ENCODE assay signal across 32 cellular contexts in genomic region chr18:37582306-37582705, GRCh38. TPM values are rescaled to one million over a fixed set of nuclear protein-coding genes. Genes with fewer than 3 reads are reported as not detected.
"Had no signal": no experiment of that assay in that cellular context is flagged by ENCODE, and none has a peak within 500 bp of the region (broad histone marks: within the 10 kb centered on the region; RNA-seq: fewer than 3 reads in every experiment).

No MANE protein-coding gene starts in this region.

- DNase-seq: activated CD4-positive, alpha-beta T cell treated with anti-CD3 and anti-CD28 coated beads, Interleukin-2, amount 10 ng/mL, durations not matched to agents 24 days and 14 days; activated CD4-positive, alpha-beta T cell treated with anti-CD3 and anti-CD28 coated beads, Interleukin-2, amount 50 U/mL, for 4 hours; activated CD8-positive, alpha-beta T cell treated with anti-CD3 and anti-CD28 coated beads for 36 hours; activated effector memory CD4-positive, alpha-beta T cell treated with anti-CD3 and anti-CD28 coated beads, Interleukin-2, amount 50 U/mL, for 16 hours; activated naive CD4-positive, alpha-beta T cell; activated naive CD8-positive, alpha-beta T cell treated with anti-CD3 and anti-CD28 coated beads, Interleukin-2, amount 10 ng/mL, durations not matched to agents 7 days and 5 days; activated T-cell treated with anti-CD3 and anti-CD28 coated beads, Interleukin-2, amount 50 U/mL, for 1 hour; activated T-cell treated with anti-CD3 and anti-CD28 coated beads, Interleukin-2, amount 50 U/mL, for 72 hours; Kasumi-1; MG63; NCI-H1048; NCI-H1105 treated with DMSO at 0.1 percent for 48 hours; NCI-H1436; NCI-H1694; NCI-H1930; NCI-H2081 treated with DMSO at 0.1 percent for 48 hours; NCI-H226; NCI-H510A; NCI-H526; NCI-H748 treated with DMSO at 0.1 percent for 48 hours; NK-92 treated with Interleukin-12 subunit alpha and Interleukin-12 subunit beta, amount 100 ng/mL, for 24 hours; PC-3; Peyer's patch; RPMI8226; SHP77 treated with DMSO at 0.1 percent for 48 hours; SK-N-SH had no signal

- H3K9me3 ChIP-seq: ascending aorta, MG63, Peyer's patch, SJSA1, SK-N-SH had no signal

- H3K27me3 ChIP-seq: ascending aorta, cardiac muscle cell, MG63, Peyer's patch, SJSA1 had no signal

- H3K27ac ChIP-seq: ascending aorta, cardiac muscle cell, Peyer's patch, SJSA1 had no signal

- FAIRE-seq: TTC549 had no signal

- H3K4me1 ChIP-seq: ascending aorta, Peyer's patch, SJSA1 had no signal

- H3K4me2 ChIP-seq: SK-N-SH had no signal

- H3K9ac ChIP-seq: SK-N-SH had no signal

- H3K36me3 ChIP-seq: ascending aorta, cardiac muscle cell, MG63, Peyer's patch, SJSA1 had no signal

- H3K4me3 ChIP-seq: ascending aorta, cardiac muscle cell, MG63, Peyer's patch, SJSA1 had no signal

RNA-seq across cellular contexts. Expression of gene CELF4, which starts 16.7 kb away (rescaled TPM):
- total RNA-seq: activated CD4-positive, alpha-beta T cell treated with anti-CD3 and anti-CD28 coated beads, Interleukin-2, amount 10 ng/mL, durations not matched to agents 24 days and 14 days; activated CD8-positive, alpha-beta memory T cell treated with anti-CD3 and anti-CD28 coated beads for 36 hours; activated CD8-positive, alpha-beta T cell treated with anti-CD3 and anti-CD28 coated beads for 36 hours; activated naive CD8-positive, alpha-beta T cell treated with anti-CD3 and anti-CD28 coated beads, Interleukin-2, amount 10 ng/mL, durations not matched to agents 7 days and 5 days; activated T-cell treated with anti-CD3 and anti-CD28 coated beads, Interleukin-2, amount 50 U/mL, for 72 hours; activated T-helper 17 cell treated with anti-CD3 and anti-CD28 coated beads, Interleukin-2, amount 50 U/mL, for 72 hours; ascending aorta; SJSA1 had no signal
